17 cellular contexts compared by ENCODE assay signal in genomic region chr22:39092111-39092867, GRCh38. TPM values are rescaled to one million over a fixed set of nuclear protein-coding genes. Genes with fewer than 3 reads are reported as not detected.
DNase-seq lines count a peak whose midpoint lies in the region; ATAC-seq and TF ChIP-seq lines count a peak whose summit lies in the region.
"Had no signal": no experiment of that assay in that cellular context is flagged by ENCODE, and none has a peak within 500 bp of the region (broad histone marks: within the 10 kb centered on the region; RNA-seq: fewer than 3 reads in every experiment).

No MANE protein-coding gene starts in this region.

- ATAC-seq in HG02798 (IDR thresholded peaks at IDR 0.05; ENCODE audit: poor library complexity, unreplicated experiment) (peak; percentile 33), left cardiac atrium (no peak)
- no peak for ATAC-seq in activated CD8-positive, alpha-beta T cell treated with anti-CD3 and anti-CD28 coated beads, Interleukin-2, amount 10 ng/mL, durations not matched to agents 7 days and 5 days
- ATAC-seq in naive thymus-derived CD4-positive, alpha-beta T cell = no peak
- ATAC-seq: heart right ventricle, Panc1 had no signal

- peaks cover 0 to 4% of the 10 kb centered on the region in 2 donors for H3K27me3 Mint-ChIP-seq in CD8-positive, alpha-beta memory T cell
- no peaks in the 10 kb centered on the region for H3K27me3 Mint-ChIP-seq in activated CD8-positive, alpha-beta T cell treated with anti-CD3 and anti-CD28 coated beads, Interleukin-2, amount 10 ng/mL, durations not matched to agents 7 days and 5 days (ENCODE audit: low read depth)
- H3K27me3 Mint-ChIP-seq in naive thymus-derived CD4-positive, alpha-beta T cell = no peaks in the 10 kb centered on the region

- no peaks in the 10 kb centered on the region for H3K9me3 Mint-ChIP-seq in CD8-positive, alpha-beta memory T cell
- H3K9me3 Mint-ChIP-seq in activated CD8-positive, alpha-beta T cell treated with anti-CD3 and anti-CD28 coated beads, Interleukin-2, amount 10 ng/mL, durations not matched to agents 7 days and 5 days (ENCODE audit: insufficient read depth) = no peaks in the 10 kb centered on the region
- H3K9me3 Mint-ChIP-seq in naive thymus-derived CD4-positive, alpha-beta T cell = no peaks in the 10 kb centered on the region
- H3K9me3 Mint-ChIP-seq: HFFc6 had no signal

- H3K4me1 Mint-ChIP-seq in CD8-positive, alpha-beta memory T cell = peaks cover 85 to 99% (median 94%) of the 10 kb centered on the region in 3 donors
- peaks cover 98% of the 10 kb centered on the region for H3K4me1 Mint-ChIP-seq in activated CD8-positive, alpha-beta T cell treated with anti-CD3 and anti-CD28 coated beads, Interleukin-2, amount 10 ng/mL, durations not matched to agents 7 days and 5 days (ENCODE audit: low read depth)
- peaks cover 29 to 92% (median 81%) of the 10 kb centered on the region in 7 donors for H3K4me1 Mint-ChIP-seq in naive thymus-derived CD4-positive, alpha-beta T cell

- POLR2A ChIA-PET in CD8-positive, alpha-beta memory T cell (lab: Charles Lee) = interaction anchor here (0.5 to 1.4 kb wide), 4 partner anchors 12 to 1184 kb away, joined by 3 to 6 read pairs (median 4); no protein-coding TSS in a partner anchor
- POLR2A ChIA-PET in activated CD8-positive, alpha-beta T cell treated with anti-CD3 and anti-CD28 coated beads, Interleukin-2, amount 10 ng/mL, durations not matched to agents 7 days and 5 days (lab: Charles Lee) = interaction anchor here (1.0 kb wide), 1 partner anchor 26 kb away, joined by 3 read pairs; no protein-coding TSS in a partner anchor
- POLR2A ChIA-PET in naive thymus-derived CD4-positive, alpha-beta T cell (lab: Charles Lee) = interaction anchor here (0.6 to 1.5 kb wide), 3 partner anchors 10 to 106 kb away, joined by 3 read pairs; partner anchors contain the start of gene CBX7
- POLR2A ChIA-PET in HEK293T (lab: Yijun Ruan, JAX) = no interaction called here

- no peaks in the 10 kb centered on the region for H3K27me3 ChIP-seq in CD8-positive, alpha-beta memory T cell (ENCODE audit: insufficient read depth, low read length, poor library complexity, severe bottlenecking)
- H3K27me3 ChIP-seq in naive thymus-derived CD4-positive, alpha-beta T cell (ENCODE audit: control insufficient read depth in 2 of 2, insufficient read depth in 2 of 2, low read length in 2 of 2) = no peaks in the 10 kb centered on the region
- H3K27me3 ChIP-seq: brain microvascular endothelial cell had no signal

- H3K4me3 ChIP-seq in CD8-positive, alpha-beta memory T cell (ENCODE audit: low read length) = no peak overlapping the region
- no peak overlapping the region for H3K4me3 ChIP-seq in naive thymus-derived CD4-positive, alpha-beta T cell (ENCODE audit: low read length)
- H3K4me3 ChIP-seq: heart right ventricle, lung, prostate gland had no signal

- intact Hi-C loops in naive thymus-derived CD4-positive, alpha-beta T cell (cut with micrococcal nuclease) = loop anchor here in 1 of 2 donors (5.0 kb wide), 1 partner anchor 70 kb away; the partner anchor contains the start of gene APOBEC3D
- intact Hi-C loops in left cardiac atrium (cut with DNase I) = no loop called here

- H3K36me3 ChIP-seq in CD8-positive, alpha-beta memory T cell (ENCODE audit: insufficient read depth, low read length) = no peaks in the 10 kb centered on the region
- peaks cover 0 to under 1% (median 0%) of the 10 kb centered on the region in 3 experiments for H3K36me3 ChIP-seq in naive thymus-derived CD4-positive, alpha-beta T cell (ENCODE audit: control insufficient read depth in 2 of 3, insufficient read depth in 3 of 3, low read length in 3 of 3)
- H3K36me3 ChIP-seq: brain microvascular endothelial cell, heart right ventricle, prostate gland had no signal

- no peaks in the 10 kb centered on the region for H3K9me3 ChIP-seq in CD8-positive, alpha-beta memory T cell (ENCODE audit: low read length)
- H3K9me3 ChIP-seq in naive thymus-derived CD4-positive, alpha-beta T cell (ENCODE audit: control insufficient read depth in 2 of 3, low read length in 3 of 3) = no peaks in the 10 kb centered on the region
- H3K9me3 ChIP-seq: heart right ventricle, prostate gland had no signal

- peak overlapping the region; percentile 92 to 100 (median 100) for H3K27ac Mint-ChIP-seq in CD8-positive, alpha-beta memory T cell
- H3K27ac Mint-ChIP-seq in activated CD8-positive, alpha-beta T cell treated with anti-CD3 and anti-CD28 coated beads, Interleukin-2, amount 10 ng/mL, durations not matched to agents 7 days and 5 days = peak overlapping the region; percentile 100
- peak overlapping the region; percentile 85 to 97 (median 96) for H3K27ac Mint-ChIP-seq in naive thymus-derived CD4-positive, alpha-beta T cell
- H3K27ac Mint-ChIP-seq: HFFc6 had no signal

- CTCF ChIA-PET in CD8-positive, alpha-beta memory T cell (lab: Charles Lee) = interaction anchor here (1.1 kb wide), 1 partner anchor 26 kb away, joined by 3 read pairs; no protein-coding TSS in a partner anchor
- CTCF ChIA-PET in activated CD8-positive, alpha-beta T cell treated with anti-CD3 and anti-CD28 coated beads, Interleukin-2, amount 10 ng/mL, durations not matched to agents 7 days and 5 days (lab: Charles Lee) = interaction anchor here (0.6 to 1.7 kb wide), 2 partner anchors 89 to 107 kb away, joined by 3 to 4 read pairs; no protein-coding TSS in a partner anchor
- CTCF ChIA-PET in naive thymus-derived CD4-positive, alpha-beta T cell (lab: Charles Lee) = no interaction called here
- CTCF ChIA-PET in HEK293T (lab: Yijun Ruan, JAX) = no interaction called here

- H3K4me1 ChIP-seq in CD8-positive, alpha-beta memory T cell (ENCODE audit: insufficient read depth, low read length) = peaks cover 93% of the 10 kb centered on the region
- H3K4me1 ChIP-seq in naive thymus-derived CD4-positive, alpha-beta T cell (ENCODE audit: control insufficient read depth in 2 of 2, insufficient read depth in 2 of 2, low read length in 2 of 2) = peaks cover 59 to 92% of the 10 kb centered on the region in 2 donors
- H3K4me1 ChIP-seq: prostate gland had no signal

- DNase-seq in CD8-positive, alpha-beta memory T cell = no peak
- DNase-seq in activated CD8-positive, alpha-beta T cell treated with anti-CD3 and anti-CD28 coated beads, Interleukin-2, amount 10 ng/mL, durations not matched to agents 7 days and 5 days = no peak
- DNase-seq in naive thymus-derived CD4-positive, alpha-beta T cell = no peak
- DNase-seq in pons (ENCODE audit: low spot score) = no peak
- DNase-seq in HEK293T (ENCODE audit: extremely low spot score) = no peak
- no peak for DNase-seq in left cardiac atrium
- DNase-seq: activated CD8-positive, alpha-beta memory T cell treated with anti-CD3 and anti-CD28 coated beads, Interleukin-2, amount 50 U/mL, for 48 hours; brain microvascular endothelial cell; heart right ventricle; HFFc6; NCI-H2081 had no signal

- peaks cover 0 to 7% (median 3%) of the 10 kb centered on the region in 3 donors for H3K36me3 Mint-ChIP-seq in CD8-positive, alpha-beta memory T cell
- H3K36me3 Mint-ChIP-seq in activated CD8-positive, alpha-beta T cell treated with anti-CD3 and anti-CD28 coated beads, Interleukin-2, amount 10 ng/mL, durations not matched to agents 7 days and 5 days (ENCODE audit: low read depth) = peaks cover 45% of the 10 kb centered on the region
- peaks cover 0 to 5% (median 4%) of the 10 kb centered on the region in 5 donors for H3K36me3 Mint-ChIP-seq in naive thymus-derived CD4-positive, alpha-beta T cell

- peak overlapping the region; percentile 51 to 87 (median 84) for H3K4me3 Mint-ChIP-seq in CD8-positive, alpha-beta memory T cell
- H3K4me3 Mint-ChIP-seq in activated CD8-positive, alpha-beta T cell treated with anti-CD3 and anti-CD28 coated beads, Interleukin-2, amount 10 ng/mL, durations not matched to agents 7 days and 5 days = peak overlapping the region; percentile 74
- peak overlapping the region in 9 of 10 donors; percentile 1 to 84 (median 56) for H3K4me3 Mint-ChIP-seq in naive thymus-derived CD4-positive, alpha-beta T cell
- H3K4me3 Mint-ChIP-seq: HFFc6 had no signal

- peak overlapping the region; percentile 85 for H3K27ac ChIP-seq in CD8-positive, alpha-beta memory T cell (ENCODE audit: low read depth, low read length)
- peak overlapping the region; percentile 69 for H3K27ac ChIP-seq in naive thymus-derived CD4-positive, alpha-beta T cell (ENCODE audit: low read depth, low read length)
- H3K27ac ChIP-seq: brain microvascular endothelial cell, prostate gland had no signal

TF ChIP-seq in HEK293T, 16 proteins besides CTCF, POLR2A, EP300 and RAD21:
- no peak for TF ChIP-seq SP1 (IDR thresholded peaks at IDR 0.05)
- no peak for TF ChIP-seq SUZ12 (IDR thresholded peaks at IDR 0.05)
- TF ChIP-seq PKNOX1 (IDR thresholded peaks at IDR 0.05) = no peak

RNA-seq across cellular contexts. Expression of gene APOBEC3H, which starts 4.8 kb away (rescaled TPM):
- 10 to 100 TPM; 10.8 to 11.0 TPM for total RNA-seq in CD8-positive, alpha-beta memory T cell
- 11.7 TPM for polyA plus RNA-seq in CD8-positive, alpha-beta memory T cell
- total RNA-seq in activated CD8-positive, alpha-beta T cell treated with anti-CD3 and anti-CD28 coated beads, Interleukin-2, amount 10 ng/mL, durations not matched to agents 7 days and 5 days = 10 to 100 TPM; 82.8 to 89.7 TPM
- total RNA-seq in naive thymus-derived CD4-positive, alpha-beta T cell = 10 to 100 TPM in 1 of 5 experiments, 1 to 10 TPM in 1, under 1 TPM in 2, not detected in 1; 0.29 to 31.3 (median 1.5) TPM
- polyA plus RNA-seq in naive thymus-derived CD4-positive, alpha-beta T cell = not detected
- under 1 TPM in 1 of 2 donors, not detected in 1; 0.35 TPM for total RNA-seq in left cardiac atrium
- total RNA-seq: endothelial cell of umbilical vein, lung, subcutaneous adipose tissue had no signal
- polyA plus RNA-seq: endothelial cell of umbilical vein had no signal

RNA-seq across cellular contexts. Expression of gene APOBEC3G, which starts 15.2 kb away (rescaled TPM):
- total RNA-seq in CD8-positive, alpha-beta memory T cell = 100 to 1,000 TPM; 158 to 165 TPM
- polyA plus RNA-seq in CD8-positive, alpha-beta memory T cell = 256 TPM
- 100 to 1,000 TPM; 134 to 138 TPM for total RNA-seq in activated CD8-positive, alpha-beta T cell treated with anti-CD3 and anti-CD28 coated beads, Interleukin-2, amount 10 ng/mL, durations not matched to agents 7 days and 5 days
- 10 to 100 TPM; 18.5 to 93.2 (median 21.0) TPM for total RNA-seq in naive thymus-derived CD4-positive, alpha-beta T cell
- 10 to 100 TPM; 22.9 to 32.7 TPM for polyA plus RNA-seq in naive thymus-derived CD4-positive, alpha-beta T cell
- total RNA-seq in left cardiac atrium = 1 to 10 TPM; 4.6 to 6.8 TPM

RNA-seq across cellular contexts. Expression of gene APOBEC3F, which starts 51.6 kb away (rescaled TPM):
- total RNA-seq in CD8-positive, alpha-beta memory T cell = 10 to 100 TPM; 28.4 to 30.1 TPM
- 20.5 TPM for polyA plus RNA-seq in CD8-positive, alpha-beta memory T cell
- 10 to 100 TPM; 43.1 to 48.8 TPM for total RNA-seq in activated CD8-positive, alpha-beta T cell treated with anti-CD3 and anti-CD28 coated beads, Interleukin-2, amount 10 ng/mL, durations not matched to agents 7 days and 5 days
- 10 to 100 TPM; 12.5 to 40.4 (median 12.7) TPM for total RNA-seq in naive thymus-derived CD4-positive, alpha-beta T cell
- polyA plus RNA-seq in naive thymus-derived CD4-positive, alpha-beta T cell = 1 to 10 TPM; 4.9 to 9.1 TPM
- total RNA-seq in left cardiac atrium = 1 to 10 TPM; 5.2 to 6.6 TPM

Comparison
In these comparisons a context has a peak if more than half of its experiments do, and no peak if none do; other contexts are left out.
1. CTCF ChIA-PET loops: an anchor here in CD8-positive, alpha-beta memory T cell (1.1 kb wide) and activated CD8-positive, alpha-beta T cell treated with anti-CD3 and anti-CD28 coated beads, Interleukin-2, amount 10 ng/mL, durations not matched to agents 7 days and 5 days (0.6 to 1.7 kb wide); none called in naive thymus-derived CD4-positive, alpha-beta T cell and HEK293T.